Comparison of ENCODE assay signal across 8 cellular contexts in the genomic region with DNA sequence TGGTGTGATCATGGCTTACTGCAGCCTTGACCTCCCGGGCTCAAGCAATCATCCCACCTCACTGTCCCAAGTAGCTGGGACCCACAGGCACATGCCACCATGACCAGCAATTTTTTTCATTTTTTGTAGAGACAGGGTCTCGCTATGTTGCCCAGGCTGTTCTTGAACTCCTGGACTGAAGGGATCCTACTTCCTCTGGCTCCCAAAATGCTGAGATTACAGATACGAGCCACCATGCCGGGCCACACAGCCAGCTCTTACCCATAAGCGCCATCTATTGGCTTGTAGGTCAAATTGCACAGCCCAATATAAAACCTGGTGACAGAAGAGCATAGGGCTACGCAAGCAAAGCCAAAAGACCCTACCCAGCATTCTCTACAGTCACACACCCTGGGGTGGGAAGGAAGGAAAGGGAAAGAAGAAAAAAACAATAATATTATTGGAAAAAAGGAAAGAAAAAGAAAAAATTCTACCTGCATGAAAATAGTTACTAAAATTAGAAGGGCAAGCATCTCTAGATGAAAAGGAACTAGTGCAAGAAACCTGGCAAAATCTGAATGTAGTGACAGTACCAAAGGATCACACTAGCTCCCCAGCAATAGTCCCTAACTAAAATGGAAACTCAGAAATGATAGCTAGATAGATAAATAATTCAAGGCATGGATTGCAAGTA. TPM values are rescaled to one million over a fixed set of nuclear protein-coding genes. Genes with fewer than 3 reads are reported as not detected.
DNase-seq lines count a peak whose midpoint lies in the region; ATAC-seq, FAIRE-seq and TF ChIP-seq lines count a peak whose summit lies in the region.

No MANE protein-coding gene starts in this region.

- peak; percentile 89 for TF ChIP-seq CTCF in C4-2B (conservative IDR thresholded peaks at IDR 0.05)
- TF ChIP-seq CTCF in ascending aorta (IDR thresholded peaks at IDR 0.05): peak; percentile 22 to 59 (median 30)
- TF ChIP-seq CTCF in keratinocyte (optimal IDR thresholded peaks at IDR 0.05 in 1 of 3, IDR thresholded peaks at IDR 0.05 in 1 of 3, conservative IDR thresholded peaks at IDR 0.05 in 1 of 3; ENCODE audit: extremely low read depth in 1 of 3, insufficient read depth in 2 of 3, low read length in 3 of 3): peak; percentile 31 to 69 (median 47)
- TF ChIP-seq CTCF in tibial artery (IDR thresholded peaks at IDR 0.05): peak; percentile 43 to 53

- H3K79me2 ChIP-seq in keratinocyte (ENCODE audit: control insufficient read depth, insufficient read depth, low read length): no peaks in the 10 kb centered on the region

- peak; percentile 66 for ATAC-seq in HG03066 (IDR thresholded peaks at IDR 0.05; ENCODE audit: low read depth, unreplicated experiment)

- H3K27ac ChIP-seq in C4-2B: no peak overlapping the region
- no peak overlapping the region for H3K27ac ChIP-seq in ascending aorta
- no peak overlapping the region for H3K27ac ChIP-seq in keratinocyte (ENCODE audit: control insufficient read depth, insufficient read depth, low read length)
- H3K27ac ChIP-seq in tibial artery: no peak overlapping the region

- H3K27me3 ChIP-seq in ascending aorta: no peaks in the 10 kb centered on the region
- H3K27me3 ChIP-seq in keratinocyte (ENCODE audit: control insufficient read depth, extremely low read depth, insufficient read depth, low read length): no peaks in the 10 kb centered on the region
- H3K27me3 ChIP-seq in tibial artery: no peaks in the 10 kb centered on the region

- H3K4me3 ChIP-seq in ascending aorta (no peak overlapping the region), keratinocyte (ENCODE audit: control insufficient read depth in 2 of 3, extremely low read depth in 1 of 3, insufficient read depth in 2 of 3, low read depth in 1 of 3, low read length in 3 of 3) (no peak overlapping the region), tibial artery (no peak overlapping the region)

- H3K9ac ChIP-seq in keratinocyte (ENCODE audit: control insufficient read depth, extremely low read depth, insufficient read depth, low read length): no peak overlapping the region

- no peak overlapping the region for H2AFZ ChIP-seq in keratinocyte (ENCODE audit: control insufficient read depth, low read length)

- H3K36me3 ChIP-seq in ascending aorta: no peaks in the 10 kb centered on the region
- no peaks in the 10 kb centered on the region for H3K36me3 ChIP-seq in keratinocyte (ENCODE audit: control insufficient read depth in 2 of 2, extremely low read depth in 1 of 2, insufficient read depth in 2 of 2, low read length in 2 of 2)
- H3K36me3 ChIP-seq in tibial artery: no peaks in the 10 kb centered on the region

- FAIRE-seq in GM18507 (lab: Jason Lieb, UNC) (peak; percentile 75), keratinocyte (lab: Jason Lieb, UNC) (no peak)

- dilution Hi-C loops in keratinocyte (cut with MboI; ENCODE audit: extremely low pct_ligation_motif_present, low sequenced_read_pairs): no loop called here

- no peaks in the 10 kb centered on the region for H3K4me1 ChIP-seq in ascending aorta
- H3K4me1 ChIP-seq in keratinocyte (ENCODE audit: control insufficient read depth, extremely low read depth, insufficient read depth, low read length): no peaks in the 10 kb centered on the region
- no peaks in the 10 kb centered on the region for H3K4me1 ChIP-seq in tibial artery

- no peak for DNase-seq in GM18507 (ENCODE audit: extremely low spot score, insufficient read length, low read depth)
- DNase-seq in NCI-H748 treated with DMSO at 0.1 percent for 48 hours (lab: John Stamatoyannopoulos, UW): peak; percentile 66
- DNase-seq in ascending aorta (ENCODE audit: low spot score in 2 of 2): no peak
- DNase-seq in keratinocyte (ENCODE audit: low read depth, low spot score): no peak
- no peak for DNase-seq in tibial artery
- DNase-seq in Ammon's horn (ENCODE audit: low spot score): no peak

- H4K20me1 ChIP-seq in keratinocyte (ENCODE audit: control insufficient read depth, extremely low read depth, insufficient read depth, low read length): no peaks in the 10 kb centered on the region

- H3K9me3 ChIP-seq in ascending aorta (no peaks in the 10 kb centered on the region), keratinocyte (ENCODE audit: control insufficient read depth, low read depth, low read length) (no peaks in the 10 kb centered on the region), tibial artery (no peaks in the 10 kb centered on the region)

- H3K4me2 ChIP-seq in keratinocyte (ENCODE audit: control insufficient read depth, extremely low read depth, insufficient read depth, low read depth, low read length): no peak overlapping the region

- intact Hi-C loops in ascending aorta (cut with DNase I) (loop anchor here (2.0 kb wide), 1 partner anchor 262 kb away; no protein-coding TSS in a partner anchor), tibial artery (cut with DNase I; ENCODE audit: low total_unique reads) (loop anchor here (5.0 kb wide), 1 partner anchor 263 kb away; no protein-coding TSS in a partner anchor)

- H3K9me1 ChIP-seq in keratinocyte (ENCODE audit: control insufficient read depth, extremely low read depth, insufficient read depth, low read length): no peaks in the 10 kb centered on the region

RNA-seq across cellular contexts. Expression of a gene that starts 29.4 kb away (rescaled TPM):
- 22.1 TPM for total RNA-seq in ascending aorta
- 0.06 TPM in 1 of 3 replicates, not detected in the others for polyA plus RNA-seq in keratinocyte
- polyA plus RNA-seq in keratinocyte (2011; ENCODE audit: low read depth): not detected
- not detected in 2 replicates for polyA plus RNA-seq in keratinocyte (2011; cell fraction: cytosol; rRNA removed)
- polyA plus RNA-seq in keratinocyte (2011; cell fraction: nucleus; rRNA removed): not detected in 2 replicates
- polyA plus RNA-seq in keratinocyte (2012; ENCODE audit: low replicate concordance): not detected in 2 replicates
- polyA minus RNA-seq in keratinocyte: 0.06 TPM in 1 of 3 replicates, not detected in the others
- not detected for polyA minus RNA-seq in keratinocyte (2011; cell fraction: cytosol; rRNA and poly(A)+ RNA removed)
- not detected in 2 replicates for polyA minus RNA-seq in keratinocyte (2011; cell fraction: nucleus; rRNA and poly(A)+ RNA removed)

Comparison
In these comparisons a context has a peak if more than half of its experiments do, and no peak if none do; other contexts are left out.
1. CTCF ChIP-seq: peak in every context shown above with its lines; median percentile 89 in C4-2B; 48 in tibial artery; 47 in keratinocyte; 30 in ascending aorta.